ENCODE assay signal across 1 cellular context in the genomic region with DNA sequence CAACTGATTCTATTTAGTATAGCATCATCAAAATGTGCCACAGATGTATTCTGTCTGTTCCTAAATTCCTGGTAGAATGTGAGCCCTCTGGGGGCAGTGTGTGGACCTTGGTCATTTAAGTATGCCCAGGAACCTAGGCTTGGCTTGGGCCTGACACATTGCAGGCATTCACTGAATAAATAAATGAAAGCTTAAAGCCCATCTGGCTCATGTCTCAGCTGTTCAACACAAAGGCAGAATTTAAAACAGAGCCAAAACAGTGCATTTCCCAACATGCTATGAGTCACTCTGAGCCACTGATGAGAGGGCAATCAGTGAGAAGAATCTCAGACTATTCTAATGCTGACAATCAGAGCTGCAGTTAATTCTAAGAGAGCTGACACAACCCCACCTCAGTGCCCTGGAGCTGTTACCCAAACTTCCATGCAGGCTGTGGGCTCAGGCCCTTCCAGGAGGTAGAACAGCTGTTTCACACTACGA.
A peak's percentile ranks its signal among the peaks of the same experiment; 100 is the strongest.
TF ChIP-seq lines count a peak whose summit lies in the region.

No MANE protein-coding gene starts in this region.

TF ChIP-seq in GM12878, 131 proteins besides CTCF, POLR2A, EP300 and RAD21:
- TF ChIP-seq TCF7 (IDR thresholded peaks at IDR 0.05; ENCODE audit: borderline replicate concordance) (no peak), BCL3 (IDR thresholded peaks at IDR 0.05; ENCODE audit: borderline replicate concordance, insufficient read depth, low read depth, low read length, poor library complexity, severe bottlenecking) (peak; percentile 27), ZSCAN29 (IDR thresholded peaks at IDR 0.05) (no peak)
